Comparison of ENCODE assay signal across 16 cellular contexts in genomic region chr2:202752071-202752470, GRCh38.
A peak's percentile ranks its signal among the peaks of the same experiment; 100 is the strongest.
DNase-seq lines count a peak whose midpoint lies in the region; ATAC-seq, FAIRE-seq and TF ChIP-seq lines count a peak whose summit lies in the region.
"Had no signal": no experiment of that assay in that cellular context is flagged by ENCODE, and none has a peak within 500 bp of the region (broad histone marks: within the 10 kb centered on the region; RNA-seq: fewer than 3 reads in every experiment).

No MANE protein-coding gene starts in this region.

- no peak overlapping the region for H2AFZ ChIP-seq in endothelial cell of umbilical vein (ENCODE audit: low read depth, low read length)

- dilution Hi-C loops in endothelial cell of umbilical vein (cut with MboI; ENCODE audit: extremely low pct_ligation_motif_present, low sequenced_read_pairs), result no loop called here

- CTCF ChIA-PET in CD4-positive, alpha-beta T cell (lab: Charles Lee), result no interaction called here
- CTCF ChIA-PET in activated B cell treated with CpG ODN at 0.5 μM for 24 hours (lab: Charles Lee), result interaction anchor here (1.4 kb wide), 1 partner anchor 163 kb away, joined by 4 read pairs; no protein-coding TSS in a partner anchor
- CTCF ChIA-PET in endothelial cell of umbilical vein (lab: Charles Lee), result no interaction called here
- CTCF ChIA-PET in HEK293T (lab: Yijun Ruan, JAX), result no interaction called here

- no peaks in the 10 kb centered on the region for H3K79me2 ChIP-seq in endothelial cell of umbilical vein (ENCODE audit: control insufficient read depth, insufficient read depth, low read length)

- H3K36me3 Mint-ChIP-seq in activated T-cell treated with anti-CD3 and anti-CD28 coated beads, Interleukin-2, amount 50 U/mL, for 72 hours (ENCODE audit: insufficient read depth in 2 of 2), result peaks cover 4 to 16% of the 10 kb centered on the region in 2 donors
- H3K36me3 Mint-ChIP-seq in CD4-positive, alpha-beta T cell (ENCODE audit: low read depth), result peaks cover 80% of the 10 kb centered on the region
- peaks cover 40% of the 10 kb centered on the region for H3K36me3 Mint-ChIP-seq in activated B cell treated with CpG ODN at 0.5 μM for 24 hours (ENCODE audit: low read depth)

- no peak overlapping the region for H3K4me2 ChIP-seq in endothelial cell of umbilical vein (ENCODE audit: insufficient read depth, low read length)

- POLR2A ChIA-PET in CD4-positive, alpha-beta T cell (lab: Charles Lee), result interaction anchor here (0.6 to 2.6 kb wide), 6 partner anchors 10 to 117 kb away, joined by 3 to 22 read pairs (median 6); partner anchors contain the start of gene FAM117B
- POLR2A ChIA-PET in activated B cell treated with CpG ODN at 0.5 μM for 24 hours (lab: Charles Lee) (interaction anchor here (0.5 to 3.2 kb wide), 9 partner anchors 12 to 1012 kb away, joined by 3 to 56 read pairs (median 5); partner anchors contain the start of gene FAM117B), endothelial cell of umbilical vein (lab: Charles Lee) (no interaction called here), HEK293T (lab: Yijun Ruan, JAX) (no interaction called here)

- H4K20me1 ChIP-seq in endothelial cell of umbilical vein (replicated peaks; ENCODE audit: control insufficient read depth, extremely low read depth, insufficient read depth, low read length), result no peaks in the 10 kb centered on the region

- intact Hi-C loops in CD4-positive, alpha-beta T cell (cut with DNase I, micrococcal nuclease), result loop anchor here in 1 of 2 experiments (5.0 kb wide), 1 partner anchor 115 kb away; no protein-coding TSS in a partner anchor
- intact Hi-C loops in activated B cell treated with CpG ODN at 0.5 μM for 24 hours (cut with micrococcal nuclease), result loop anchor here (5.0 to 10.0 kb wide), 2 partner anchors 160 to 377 kb away; partner anchors contain the start of genes BMPR2, CARF and WDR12
- intact Hi-C loops in endothelial cell of umbilical vein (cut with micrococcal nuclease), result no loop called here
- intact Hi-C loops in left ventricle myocardium superior (cut with micrococcal nuclease), result no loop called here

- ATAC-seq in activated T-cell treated with anti-CD3 and anti-CD28 coated beads, Interleukin-2, amount 50 U/mL, for 72 hours (replicated peaks in 1 of 2), result no peak
- ATAC-seq in CD4-positive, alpha-beta T cell (ENCODE audit: poor library complexity), result peak; percentile 71
- ATAC-seq in activated B cell treated with CpG ODN at 0.5 μM for 24 hours (ENCODE audit: low read depth) (no peak), left ventricle myocardium superior (no peak)

- no peak for DNase-seq in activated T-cell treated with anti-CD3 and anti-CD28 coated beads, Interleukin-2, amount 50 U/mL, for 72 hours
- no peak for DNase-seq in activated T-cell treated with anti-CD3 and anti-CD28 coated beads for 4 hours
- DNase-seq in CD4-positive, alpha-beta T cell, result no peak
- no peak for DNase-seq in activated B cell treated with CpG ODN at 0.5 μM for 24 hours
- DNase-seq in endothelial cell of umbilical vein (ENCODE audit: low read depth, low spot score), result no peak
- DNase-seq in HEK293T (ENCODE audit: extremely low spot score), result no peak
- no peak for DNase-seq in left ventricle myocardium superior
- DNase-seq in AG08395 (ENCODE audit: low spot score), result no peak
- DNase-seq: BE2C, Calu3, DMS 273 treated with DMSO at 0.1 percent for 48 hours, HFFc6 had no signal

- peaks cover 2 to 10% of the 10 kb centered on the region in 2 donors for H3K9me3 Mint-ChIP-seq in activated T-cell treated with anti-CD3 and anti-CD28 coated beads, Interleukin-2, amount 50 U/mL, for 72 hours
- no peaks in the 10 kb centered on the region for H3K9me3 Mint-ChIP-seq in CD4-positive, alpha-beta T cell
- peaks cover 2% of the 10 kb centered on the region for H3K9me3 Mint-ChIP-seq in activated B cell treated with CpG ODN at 0.5 μM for 24 hours
- H3K9me3 Mint-ChIP-seq: HFFc6 had no signal

- TF ChIP-seq CTCF in CD4-positive, alpha-beta T cell (IDR thresholded peaks at IDR 0.05), result no peak
- TF ChIP-seq CTCF in activated B cell treated with CpG ODN at 0.5 μM for 24 hours (IDR thresholded peaks at IDR 0.05) (no peak), endothelial cell of umbilical vein (IDR thresholded peaks at IDR 0.05; ENCODE audit: extremely low read depth in 1 of 2, insufficient read depth in 1 of 2, low read depth in 1 of 2, low read length in 2 of 2) (no peak)

- H3K4me3 ChIP-seq in endothelial cell of umbilical vein (replicated peaks in 1 of 3; ENCODE audit: insufficient read depth in 1 of 3, low read depth in 1 of 3, low read length in 3 of 3), result no peak overlapping the region
- H3K4me3 ChIP-seq: HAP-1 had no signal

- BruUV-seq in endothelial cell of umbilical vein (replicated peaks; lab: Mats Ljungman, UMichigan), result no TSS peak

- H3K4me3 Mint-ChIP-seq in activated T-cell treated with anti-CD3 and anti-CD28 coated beads, Interleukin-2, amount 50 U/mL, for 72 hours, result peak overlapping the region in 1 of 2 donors; percentile 27
- no peak overlapping the region for H3K4me3 Mint-ChIP-seq in CD4-positive, alpha-beta T cell
- no peak overlapping the region for H3K4me3 Mint-ChIP-seq in activated B cell treated with CpG ODN at 0.5 μM for 24 hours
- H3K4me3 Mint-ChIP-seq: HFFc6 had no signal

- H3K9ac ChIP-seq in endothelial cell of umbilical vein (replicated peaks; ENCODE audit: extremely low read depth, insufficient read depth, low read length), result no peak overlapping the region

- H3K27me3 Mint-ChIP-seq in activated T-cell treated with anti-CD3 and anti-CD28 coated beads, Interleukin-2, amount 50 U/mL, for 72 hours (ENCODE audit: low read depth), result no peaks in the 10 kb centered on the region
- no peaks in the 10 kb centered on the region for H3K27me3 Mint-ChIP-seq in CD4-positive, alpha-beta T cell
- H3K27me3 Mint-ChIP-seq in activated B cell treated with CpG ODN at 0.5 μM for 24 hours, result no peaks in the 10 kb centered on the region

- H3K27ac Mint-ChIP-seq in activated T-cell treated with anti-CD3 and anti-CD28 coated beads, Interleukin-2, amount 50 U/mL, for 72 hours, result peak overlapping the region; percentile 62
- peak overlapping the region; percentile 76 for H3K27ac Mint-ChIP-seq in CD4-positive, alpha-beta T cell
- H3K27ac Mint-ChIP-seq in activated B cell treated with CpG ODN at 0.5 μM for 24 hours, result peak overlapping the region; percentile 61
- H3K27ac Mint-ChIP-seq: HFFc6 had no signal

- no peaks in the 10 kb centered on the region for H3K27me3 ChIP-seq in CD4-positive, alpha-beta T cell (ENCODE audit: control insufficient read depth, insufficient read depth, low read length)
- H3K27me3 ChIP-seq in endothelial cell of umbilical vein (ENCODE audit: control insufficient read depth in 2 of 2, insufficient read depth in 2 of 2, low read length in 2 of 2), result no peaks in the 10 kb centered on the region
- H3K27me3 ChIP-seq: BE2C had no signal

- FAIRE-seq in endothelial cell of umbilical vein (lab: Jason Lieb, UNC), result peak; percentile 38
- FAIRE-seq: A204.1, H1 had no signal

- H3K27ac ChIP-seq in CD4-positive, alpha-beta T cell (ENCODE audit: low read depth, low read length), result no peak overlapping the region
- no peak overlapping the region for H3K27ac ChIP-seq in endothelial cell of umbilical vein (ENCODE audit: insufficient read depth, low read depth, low read length)
- H3K27ac ChIP-seq: C4-2B had no signal

- H3K4me1 ChIP-seq in endothelial cell of umbilical vein (ENCODE audit: control insufficient read depth, extremely low read depth, insufficient read depth, low read length), result peaks cover 2% of the 10 kb centered on the region
- H3K4me1 ChIP-seq: BE2C had no signal

- TF ChIP-seq POLR2A in endothelial cell of umbilical vein (IDR thresholded peaks at IDR 0.05; ENCODE audit: low read depth, low read length), result no peak

- peaks cover 57% of the 10 kb centered on the region for H3K4me1 Mint-ChIP-seq in activated T-cell treated with anti-CD3 and anti-CD28 coated beads, Interleukin-2, amount 50 U/mL, for 72 hours (ENCODE audit: low read depth)
- H3K4me1 Mint-ChIP-seq in CD4-positive, alpha-beta T cell (ENCODE audit: low read depth), result peaks cover 76% of the 10 kb centered on the region
- peaks cover 49% of the 10 kb centered on the region for H3K4me1 Mint-ChIP-seq in activated B cell treated with CpG ODN at 0.5 μM for 24 hours

- H3K36me3 ChIP-seq in endothelial cell of umbilical vein (ENCODE audit: control insufficient read depth in 2 of 2, extremely low read depth in 1 of 2, insufficient read depth in 2 of 2, low read length in 2 of 2), result no peaks in the 10 kb centered on the region
- H3K36me3 ChIP-seq: BE2C had no signal

- no peaks in the 10 kb centered on the region for H3K9me3 ChIP-seq in CD4-positive, alpha-beta T cell (ENCODE audit: control insufficient read depth, low read length)
- H3K9me3 ChIP-seq in endothelial cell of umbilical vein (replicated peaks; ENCODE audit: control insufficient read depth, insufficient read depth, low read length), result no peaks in the 10 kb centered on the region
- H3K9me3 ChIP-seq: BE2C had no signal

- H3K9me1 ChIP-seq in endothelial cell of umbilical vein (replicated peaks; ENCODE audit: control insufficient read depth, extremely low read depth, insufficient read depth, low read length), result no peaks in the 10 kb centered on the region

TF ChIP-seq in endothelial cell of umbilical vein, 7 proteins besides CTCF, POLR2A, EP300 and RAD21 (continues in another document):
- TF ChIP-seq POLR2AphosphoS5 (IDR thresholded peaks at IDR 0.05; ENCODE audit: insufficient read depth, low read depth, low read length) (no peak), JUN (IDR thresholded peaks at IDR 0.05; ENCODE audit: borderline replicate concordance, insufficient read depth, insufficient read length, low read depth) (no peak), MYC (IDR thresholded peaks at IDR 0.05; ENCODE audit: low read depth, low read length) (no peak), GATA2 (IDR thresholded peaks at IDR 0.05; ENCODE audit: insufficient read depth, insufficient read length, low read depth, low read length) (no peak), EZH2 (IDR thresholded peaks at IDR 0.05; ENCODE audit: borderline replicate concordance, low read depth, low read length, severe bottlenecking) (no peak)

TF ChIP-seq in HEK293T, 16 proteins besides CTCF, POLR2A, EP300 and RAD21:
- TF ChIP-seq BHLHE40 (IDR thresholded peaks at IDR 0.05; ENCODE audit: borderline replicate concordance), result no peak
- no peak for TF ChIP-seq HDGF (IDR thresholded peaks at IDR 0.05; ENCODE audit: borderline replicate concordance)
- TF ChIP-seq L3MBTL2 (conservative IDR thresholded peaks at IDR 0.05), result no peak
- TF ChIP-seq NFRKB (IDR thresholded peaks at IDR 0.05), result no peak
- no peak for TF ChIP-seq TARDBP (IDR thresholded peaks at IDR 0.05)
- no peak for TF ChIP-seq SUZ12 (IDR thresholded peaks at IDR 0.05)
- no peak for TF ChIP-seq ELF4 (IDR thresholded peaks at IDR 0.05)
- TF ChIP-seq FOXA1 (IDR thresholded peaks at IDR 0.05), result no peak

Comparison
In these comparisons a context has a peak if more than half of its experiments do, and no peak if none do; other contexts are left out.
1. POLR2A ChIA-PET loops: an anchor here in CD4-positive, alpha-beta T cell (0.6 to 2.6 kb wide) and activated B cell treated with CpG ODN at 0.5 μM for 24 hours (0.5 to 3.2 kb wide); none called in endothelial cell of umbilical vein and HEK293T.